ENCODE assay signal across 12 cellular contexts in the genomic region with DNA sequence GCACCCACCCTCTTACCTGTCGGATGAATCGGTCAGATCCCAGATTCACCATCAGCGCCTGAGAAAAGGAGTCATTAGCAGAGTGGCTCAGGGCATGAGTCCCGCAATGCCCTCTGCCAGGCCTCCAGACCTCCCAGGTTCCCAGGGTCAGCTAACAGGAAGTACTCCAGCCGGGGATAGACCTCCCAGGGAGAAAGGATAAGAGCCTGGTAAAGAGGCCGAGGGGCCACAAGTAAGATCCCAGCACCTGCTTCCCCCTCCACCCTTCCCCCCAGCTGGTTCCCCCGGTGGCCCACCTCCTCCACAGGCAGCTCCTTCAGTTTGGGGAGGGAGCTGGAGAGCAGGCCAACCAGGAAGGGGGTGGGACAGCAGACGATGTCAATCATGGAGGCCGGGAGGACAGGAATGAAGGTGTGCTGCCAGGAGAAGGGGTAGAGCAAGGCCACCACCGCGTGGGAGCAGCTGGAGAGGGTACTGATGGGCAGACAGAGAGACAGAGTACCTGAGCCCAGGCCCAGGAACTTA. TPM values are rescaled to one million over a fixed set of nuclear protein-coding genes. Genes with fewer than 3 reads are reported as not detected.
A peak's percentile ranks its signal among the peaks of the same experiment; 100 is the strongest.
DNase-seq lines count a peak whose midpoint lies in the region; ATAC-seq and TF ChIP-seq lines count a peak whose summit lies in the region.
"Had no signal": no experiment of that assay in that cellular context is flagged by ENCODE, and none has a peak within 500 bp of the region (broad histone marks: within the 10 kb centered on the region; RNA-seq: fewer than 3 reads in every experiment).

No MANE protein-coding gene starts in this region.

- peak overlapping the region; percentile 23 for H2BK12ac ChIP-seq in trophoblast cell (ENCODE audit: low read length)

- no peaks in the 10 kb centered on the region for H3K27me3 Mint-ChIP-seq in activated T-helper 2 cell treated with anti-CD3 and anti-CD28 coated beads, Interferon-gamma antibody, Interleukin-2, Interleukin-4, amounts not matched to agents 10 μg/mL and 5 μg/mL and 100 μg/mL, durations not matched to agents 14 hours and 24 hours and 36 hours (ENCODE audit: low read depth)

- no peak overlapping the region for H2BK5ac ChIP-seq in trophoblast cell (ENCODE audit: low read depth, low read length, poor library complexity)

- intact Hi-C loops in activated T-helper 2 cell treated with anti-CD3 and anti-CD28 coated beads, Interferon-gamma antibody, Interleukin-2, Interleukin-4, amounts not matched to agents 10 μg/mL and 5 μg/mL and 100 μg/mL, durations not matched to agents 14 hours and 24 hours and 36 hours (cut with micrococcal nuclease): no loop called here

- peak overlapping the region; percentile 9 for H3K14ac ChIP-seq in trophoblast cell (ENCODE audit: low read length)

- H2BK120ac ChIP-seq in trophoblast cell (ENCODE audit: insufficient read depth, low read length, poor library complexity): peak overlapping the region; percentile 7

- H3K9ac ChIP-seq in BLaER1: no peak overlapping the region
- H3K9ac ChIP-seq in trophoblast cell (ENCODE audit: low read length): no peak overlapping the region

- peak overlapping the region; percentile 14 for H3K18ac ChIP-seq in trophoblast cell (ENCODE audit: low read length)

- no peaks in the 10 kb centered on the region for H3K9me3 Mint-ChIP-seq in activated T-helper 2 cell treated with anti-CD3 and anti-CD28 coated beads, Interferon-gamma antibody, Interleukin-2, Interleukin-4, amounts not matched to agents 10 μg/mL and 5 μg/mL and 100 μg/mL, durations not matched to agents 14 hours and 24 hours and 36 hours

- no peak overlapping the region for H3K4ac ChIP-seq in trophoblast cell (ENCODE audit: low read depth, low read length)

- peaks cover 9% of the 10 kb centered on the region for H3K79me1 ChIP-seq in trophoblast cell (ENCODE audit: low read length)

- ATAC-seq in gastroesophageal sphincter: no peak

- peaks cover 20% of the 10 kb centered on the region for H3K36me3 Mint-ChIP-seq in activated T-helper 2 cell treated with anti-CD3 and anti-CD28 coated beads, Interferon-gamma antibody, Interleukin-2, Interleukin-4, amounts not matched to agents 10 μg/mL and 5 μg/mL and 100 μg/mL, durations not matched to agents 14 hours and 24 hours and 36 hours (ENCODE audit: low read depth)

- H4K8ac ChIP-seq in trophoblast cell (ENCODE audit: low read depth, low read length): no peak overlapping the region

- DNase-seq in SJSA1 (ENCODE audit: low read depth in 1 of 2, low spot score in 2 of 2) (peak; percentile 49 to 72), trophoblast cell (no peak), superior temporal gyrus (ENCODE audit: extremely low spot score) (no peak), mesenteric fat pad (ENCODE audit: low spot score) (no peak)
- DNase-seq in activated CD8-positive, alpha-beta memory T cell treated with anti-CD3 and anti-CD28 coated beads for 24 hours: no peak
- no peak for DNase-seq in activated T-helper 2 cell treated with anti-CD3 and anti-CD28 coated beads, Interferon-gamma antibody, Interleukin-2, Interleukin-4, amounts not matched to agents 10 μg/mL and 5 μg/mL and 100 μg/mL, durations not matched to agents 14 hours and 24 hours and 36 hours (ENCODE audit: low spot score)
- DNase-seq: activated naive CD4-positive, alpha-beta T cell treated with Interleukin-2 at 50 U/mL for 16 hours; NCI-H1048; NCI-H446; T-helper 2 cell had no signal

- H3K9me3 ChIP-seq in BLaER1 (no peaks in the 10 kb centered on the region), SJSA1 (replicated peaks) (no peaks in the 10 kb centered on the region), gastroesophageal sphincter (no peaks in the 10 kb centered on the region), trophoblast cell (ENCODE audit: insufficient read depth, low read depth, low read length) (no peaks in the 10 kb centered on the region)

- no peaks in the 10 kb centered on the region for H3K27me3 ChIP-seq in BLaER1
- no peaks in the 10 kb centered on the region for H3K27me3 ChIP-seq in SJSA1 (replicated peaks)
- no peaks in the 10 kb centered on the region for H3K27me3 ChIP-seq in gastroesophageal sphincter
- H3K27me3 ChIP-seq in trophoblast cell (ENCODE audit: insufficient read depth, low read length): no peaks in the 10 kb centered on the region

- TF ChIP-seq EP300 in gastroesophageal sphincter (IDR thresholded peaks at IDR 0.05): no peak

- H3K23ac ChIP-seq in trophoblast cell (ENCODE audit: low read length): no peak overlapping the region

- H4K20me1 ChIP-seq in BLaER1: no peaks in the 10 kb centered on the region

- H3K36me3 ChIP-seq in BLaER1: peaks cover 27% of the 10 kb centered on the region
- peaks cover 45% of the 10 kb centered on the region for H3K36me3 ChIP-seq in SJSA1
- H3K36me3 ChIP-seq in gastroesophageal sphincter: peaks cover 5 to 100% of the 10 kb centered on the region in 2 donors
- H3K36me3 ChIP-seq in trophoblast cell (ENCODE audit: control insufficient read depth in 1 of 2, insufficient read depth in 2 of 2, low read length in 2 of 2): peaks cover 46 to 60% of the 10 kb centered on the region in 2 experiments

- H3K79me2 ChIP-seq in trophoblast cell (ENCODE audit: control insufficient read depth, insufficient read depth, low read length, poor library complexity): no peaks in the 10 kb centered on the region

- H2AK5ac ChIP-seq in trophoblast cell (ENCODE audit: low read length): no peak overlapping the region

- 60 to 67% methylated on average over 5 to 6 of the region's 11 CpGs for WGBS in gastroesophageal sphincter (ENCODE audit: low coverage in 1 of 2), 2 donors
- no CpG with 5 or more reads among the region's 11 CpGs for WGBS in trophoblast cell (ENCODE audit: extremely low coverage, insufficient coverage, insufficient read length)

- no peak overlapping the region for H4K12ac ChIP-seq in trophoblast cell (ENCODE audit: low read depth, low read length)

- H3K4me3 Mint-ChIP-seq in activated T-helper 2 cell treated with anti-CD3 and anti-CD28 coated beads, Interferon-gamma antibody, Interleukin-2, Interleukin-4, amounts not matched to agents 10 μg/mL and 5 μg/mL and 100 μg/mL, durations not matched to agents 14 hours and 24 hours and 36 hours (ENCODE audit: low read depth): no peak overlapping the region

- no peak overlapping the region for H2AFZ ChIP-seq in trophoblast cell (ENCODE audit: insufficient read depth, low read length, poor library complexity)

- H4K91ac ChIP-seq in trophoblast cell (ENCODE audit: low read depth, low read length): peak overlapping the region; percentile 38

- H3K4me1 ChIP-seq in BLaER1: peaks cover 30% of the 10 kb centered on the region
- H3K4me1 ChIP-seq in SJSA1 (replicated peaks): peaks cover 23% of the 10 kb centered on the region
- peaks cover 0 to 54% (median 13%) of the 10 kb centered on the region in 3 donors for H3K4me1 ChIP-seq in gastroesophageal sphincter
- peaks cover 18 to 22% of the 10 kb centered on the region in 2 experiments for H3K4me1 ChIP-seq in trophoblast cell (ENCODE audit: control insufficient read depth in 1 of 2, insufficient read depth in 2 of 2, low read length in 2 of 2)

- no peaks in the 10 kb centered on the region for H3K4me1 Mint-ChIP-seq in activated T-helper 2 cell treated with anti-CD3 and anti-CD28 coated beads, Interferon-gamma antibody, Interleukin-2, Interleukin-4, amounts not matched to agents 10 μg/mL and 5 μg/mL and 100 μg/mL, durations not matched to agents 14 hours and 24 hours and 36 hours (ENCODE audit: low read depth)

- H3K27ac ChIP-seq in BLaER1: no peak overlapping the region
- peak overlapping the region; percentile 41 for H3K27ac ChIP-seq in SJSA1
- H3K27ac ChIP-seq in gastroesophageal sphincter: peak overlapping the region; percentile 32 to 97 (median 92)
- H3K27ac ChIP-seq in trophoblast cell (ENCODE audit: low read depth, low read length): no peak overlapping the region

- no peak for TF ChIP-seq CTCF in gastroesophageal sphincter (IDR thresholded peaks at IDR 0.05)

- H3K27ac Mint-ChIP-seq in activated T-helper 2 cell treated with anti-CD3 and anti-CD28 coated beads, Interferon-gamma antibody, Interleukin-2, Interleukin-4, amounts not matched to agents 10 μg/mL and 5 μg/mL and 100 μg/mL, durations not matched to agents 14 hours and 24 hours and 36 hours: no peak overlapping the region

- no peak for TF ChIP-seq POLR2A in gastroesophageal sphincter (IDR thresholded peaks at IDR 0.05)

- H3K4me3 ChIP-seq in BLaER1: no peak overlapping the region
- no peak overlapping the region for H3K4me3 ChIP-seq in SJSA1
- no peak overlapping the region for H3K4me3 ChIP-seq in gastroesophageal sphincter
- H3K4me3 ChIP-seq in trophoblast cell (ENCODE audit: low read depth, low read length): no peak overlapping the region

- H3K4me2 ChIP-seq in BLaER1 (peak overlapping the region; percentile 83), trophoblast cell (ENCODE audit: low read length) (no peak overlapping the region)

RNA-seq across cellular contexts. Expression of a gene that starts 16.4 kb away (rescaled TPM):
- 367 and 462 TPM in 2 replicates for total RNA-seq in SJSA1 (2014; rRNA removed; shearing (Covaris generic))
- total RNA-seq in gastroesophageal sphincter (1,000 to 10,000 TPM in 1 of 4 donors, 100 to 1,000 TPM in 3; 706 to 1,423 (median 903) TPM), mesenteric fat pad (653 TPM)
- 1,657 and 1,703 TPM in 2 replicates for polyA plus RNA-seq in trophoblast cell (2013)
- total RNA-seq in activated T-helper 2 cell treated with anti-CD3 and anti-CD28 coated beads, Interferon-gamma antibody, Interleukin-2, Interleukin-4, amounts not matched to agents 10 μg/mL and 5 μg/mL and 100 μg/mL, durations not matched to agents 14 hours and 24 hours and 36 hours: 749 and 766 TPM in 2 replicates

RNA-seq across cellular contexts. Expression of a gene that starts 16.5 kb away (rescaled TPM):
- total RNA-seq in SJSA1 (2014; rRNA removed; shearing (Covaris generic)): 0.63 and 3.1 TPM in 2 replicates
- 10 to 100 TPM in 1 of 4 donors, 1 to 10 TPM in 3; 1.4 to 12.9 (median 3.1) TPM for total RNA-seq in gastroesophageal sphincter
- polyA plus RNA-seq in trophoblast cell (2013): 1.4 and 1.7 TPM in 2 replicates
- total RNA-seq in activated T-helper 2 cell treated with anti-CD3 and anti-CD28 coated beads, Interferon-gamma antibody, Interleukin-2, Interleukin-4, amounts not matched to agents 10 μg/mL and 5 μg/mL and 100 μg/mL, durations not matched to agents 14 hours and 24 hours and 36 hours: 13.6 and 14.6 TPM in 2 replicates
- 7.8 TPM for total RNA-seq in mesenteric fat pad

Comparison
In these comparisons a context has a peak if more than half of its experiments do, and no peak if none do; other contexts are left out.
1. H3K27ac ChIP-seq: peak in SJSA1 (single experiment) and gastroesophageal sphincter (4 of 4); none in BLaER1 (single experiment) and trophoblast cell (single experiment).
2. DNase-seq: peak in SJSA1 (2 of 2); none in trophoblast cell (0 of 2), superior temporal gyrus (single experiment), activated CD8-positive, alpha-beta memory T cell treated with anti-CD3 and anti-CD28 coated beads for 24 hours (single experiment), activated T-helper 2 cell treated with anti-CD3 and anti-CD28 coated beads, Interferon-gamma antibody, Interleukin-2, Interleukin-4, amounts not matched to agents 10 μg/mL and 5 μg/mL and 100 μg/mL, durations not matched to agents 14 hours and 24 hours and 36 hours (single experiment) and mesenteric fat pad (single experiment).